ENCODE assay signal across 21 cellular contexts in the genomic region with DNA sequence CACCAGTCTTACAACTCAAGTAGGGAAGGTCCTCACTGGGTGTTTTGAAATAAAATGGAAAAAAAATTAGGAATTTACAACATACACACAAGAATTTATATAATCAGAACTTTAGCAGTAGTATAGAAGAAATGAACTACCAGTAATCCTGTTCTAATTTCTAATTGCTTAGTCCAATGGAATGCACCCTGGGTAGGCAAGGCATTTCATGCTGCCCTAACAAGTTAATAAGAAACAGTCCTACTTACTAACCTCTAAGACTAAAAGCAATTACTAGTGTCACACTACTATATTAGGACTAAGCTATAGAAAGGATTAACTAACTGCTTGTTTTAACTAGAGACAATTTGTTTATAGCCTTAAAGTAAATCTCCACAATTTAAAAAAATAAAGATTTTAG.
A peak's percentile ranks its signal among the peaks of the same experiment; 100 is the strongest.
DNase-seq lines count a peak whose midpoint lies in the region; ATAC-seq and TF ChIP-seq lines count a peak whose summit lies in the region.
"Had no signal": no experiment of that assay in that cellular context is flagged by ENCODE, and none has a peak within 500 bp of the region (broad histone marks: within the 10 kb centered on the region; RNA-seq: fewer than 3 reads in every experiment).

No MANE protein-coding gene starts in this region.

- TF ChIP-seq CTCF in neutrophil (IDR thresholded peaks at IDR 0.05) = no peak
- TF ChIP-seq CTCF in gastroesophageal sphincter (IDR thresholded peaks at IDR 0.05) = no peak

- no peak for ATAC-seq in gastroesophageal sphincter

- peaks cover 7% of the 10 kb centered on the region for H3K4me1 ChIP-seq in adipocyte (ENCODE audit: control insufficient read depth, insufficient read depth, low read length)
- peaks cover 0 to 23% of the 10 kb centered on the region in 2 experiments for H3K4me1 ChIP-seq in neutrophil (ENCODE audit: control insufficient read depth in 1 of 2, insufficient read depth in 1 of 2, low read depth in 1 of 2, low read length in 1 of 2)
- peaks cover 5 to 35% (median 5%) of the 10 kb centered on the region in 3 donors for H3K4me1 ChIP-seq in gastroesophageal sphincter
- H3K4me1 ChIP-seq: SJSA1 had no signal

- H3K9me3 ChIP-seq in adipocyte (ENCODE audit: control insufficient read depth, low read length) (no peaks in the 10 kb centered on the region), neutrophil (no peaks in the 10 kb centered on the region), gastroesophageal sphincter (no peaks in the 10 kb centered on the region)
- H3K9me3 ChIP-seq: SJSA1 had no signal

- H3K27me3 ChIP-seq in adipocyte (replicated peaks; ENCODE audit: control insufficient read depth, insufficient read depth, low read length) (no peaks in the 10 kb centered on the region), neutrophil (no peaks in the 10 kb centered on the region), gastroesophageal sphincter (no peaks in the 10 kb centered on the region)
- H3K27me3 ChIP-seq: SJSA1 had no signal

- peak; percentile 52 for DNase-seq in EH (ENCODE audit: low read depth)
- DNase-seq in adipocyte (ENCODE audit: low read depth) = peak; percentile 38
- peak; percentile 59 for DNase-seq in fibroblast of peridontal ligament (ENCODE audit: extremely low read depth)
- no peak for DNase-seq in NCI-H1436 treated with DMSO at 0.1 percent for 48 hours (lab: John Stamatoyannopoulos, UW)
- no peak for DNase-seq in CD1c-positive myeloid dendritic cell (ENCODE audit: extremely low spot score)
- no peak for DNase-seq in activated CD8-positive, alpha-beta memory T cell treated with anti-CD3 and anti-CD28 coated beads for 24 hours
- DNase-seq: CD8-positive, alpha-beta memory T cell; DMS79 treated with DMSO at 0.1 percent for 48 hours; H9; MM.1S; NCI-H1694 treated with DMSO at 0.1 percent for 48 hours; NCI-H2081; NCI-H2227 treated with DMSO at 0.1 percent for 48 hours; NCI-H526 treated with DMSO at 0.1 percent for 48 hours; Right ventricle myocardium superior; RPMI8226 had no signal

- H3K27ac ChIP-seq in neutrophil (peak overlapping the region; percentile 87), gastroesophageal sphincter (no peak overlapping the region)
- H3K27ac ChIP-seq: C4-2B, SJSA1 had no signal

- no peak overlapping the region for H3K9ac ChIP-seq in adipocyte (ENCODE audit: low read length)
- H3K9ac ChIP-seq: KMS-11 had no signal

- H3K4me3 ChIP-seq in adipocyte (ENCODE audit: low read length) (no peak overlapping the region), neutrophil (ENCODE audit: low read depth in 1 of 2, low read length in 1 of 2) (no peak overlapping the region), gastroesophageal sphincter (no peak overlapping the region)
- H3K4me3 ChIP-seq: SJSA1 had no signal

- peaks cover 7% of the 10 kb centered on the region for H3K36me3 ChIP-seq in adipocyte (ENCODE audit: control insufficient read depth, insufficient read depth, low read length, severe bottlenecking)
- H3K36me3 ChIP-seq in neutrophil = peaks cover 27% of the 10 kb centered on the region
- H3K36me3 ChIP-seq in gastroesophageal sphincter = peaks cover 0 to 33% of the 10 kb centered on the region in 2 donors

- TF ChIP-seq EP300 in gastroesophageal sphincter (IDR thresholded peaks at IDR 0.05) = no peak

- no peak for TF ChIP-seq POLR2A in gastroesophageal sphincter (IDR thresholded peaks at IDR 0.05)

Comparison
In these comparisons a context has a peak if more than half of its experiments do, and no peak if none do; other contexts are left out.
1. DNase-seq: peak in EH (single experiment), adipocyte (single experiment) and fibroblast of peridontal ligament (single experiment); none in NCI-H1436 treated with DMSO at 0.1 percent for 48 hours (single experiment), CD1c-positive myeloid dendritic cell (single experiment) and activated CD8-positive, alpha-beta memory T cell treated with anti-CD3 and anti-CD28 coated beads for 24 hours (single experiment).